Comparison of ENCODE assay signal across 10 cellular contexts in the genomic region with DNA sequence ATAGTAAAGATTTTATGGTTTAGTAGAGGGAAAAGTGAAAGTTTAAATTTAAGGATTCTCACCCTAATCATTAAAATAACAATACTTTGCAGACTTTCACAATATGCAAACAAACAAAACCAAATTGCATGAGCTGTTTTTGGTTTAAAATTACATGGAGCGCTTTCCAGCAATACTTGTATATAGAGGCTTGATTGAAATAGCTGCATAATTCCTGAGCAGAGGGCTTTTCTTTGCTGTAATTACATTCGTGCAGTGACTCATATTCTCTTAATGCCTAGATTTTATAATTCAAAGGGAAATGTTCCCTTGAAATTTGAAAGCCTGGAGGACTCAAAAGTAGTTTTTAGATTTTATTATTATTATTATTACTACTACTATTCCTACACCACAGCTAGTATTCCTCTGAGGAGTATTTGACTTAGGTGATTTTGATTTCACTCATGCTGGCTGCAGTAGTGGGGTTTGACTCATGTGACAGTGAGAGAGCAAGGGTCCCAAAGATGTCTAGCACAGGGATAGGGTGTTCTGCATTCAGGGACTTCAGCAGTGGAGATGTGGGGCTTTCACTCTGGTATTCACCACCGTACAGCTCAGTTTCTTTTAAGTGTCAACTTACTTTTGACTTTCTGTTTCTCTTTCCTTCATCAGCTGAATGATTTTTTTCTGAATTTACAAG.
DNase-seq lines count a peak whose midpoint lies in the region; ATAC-seq, FAIRE-seq and TF ChIP-seq lines count a peak whose summit lies in the region.
"Had no signal": no experiment of that assay in that cellular context is flagged by ENCODE, and none has a peak within 500 bp of the region (broad histone marks: within the 10 kb centered on the region; RNA-seq: fewer than 3 reads in every experiment).

No MANE protein-coding gene starts in this region.

- H3K14ac ChIP-seq in H1 (ENCODE audit: insufficient read length): no peak overlapping the region

- no peak overlapping the region for H4K8ac ChIP-seq in H1 (ENCODE audit: extremely low read depth, insufficient read depth, low read length)

- H2BK20ac ChIP-seq in H1 (ENCODE audit: low read length): no peak overlapping the region

- H3K23ac ChIP-seq in H1 (ENCODE audit: insufficient read length): no peak overlapping the region

- no peaks in the 10 kb centered on the region; the same call in 1 of the 2 replicates for H3K23me2 ChIP-seq in H1 (ENCODE audit: low read depth, low read length)

- H3K4ac ChIP-seq in H1 (replicated peaks; ENCODE audit: insufficient read length, low read depth, low read length): peak overlapping the region; percentile 51

- no peak overlapping the region for H4K5ac ChIP-seq in H1 (ENCODE audit: insufficient read length, low read depth, low read length)

- H3K4me1 Mint-ChIP-seq in activated CD4-positive, alpha-beta T cell treated with anti-CD3 and anti-CD28 coated beads, Interleukin-2, amount 10 ng/mL, durations not matched to agents 24 days and 14 days: no peaks in the 10 kb centered on the region

- H4K91ac ChIP-seq in H1 (replicated peaks; ENCODE audit: insufficient read length, low read length): no peak overlapping the region

- no peak overlapping the region for H2AFZ ChIP-seq in H1 (ENCODE audit: low read length)

- peaks cover under 1 to 7% of the 10 kb centered on the region in 2 experiments for H3K9me3 ChIP-seq in H1 (ENCODE audit: insufficient read depth in 2 of 2, low read depth in 1 of 2, low read length in 1 of 2)

- H2BK5ac ChIP-seq in H1 (ENCODE audit: low read depth, low read length): no peak overlapping the region

- H4K20me1 ChIP-seq in H1 (replicated peaks in 1 of 2; ENCODE audit: control insufficient read depth in 1 of 2, insufficient read depth in 2 of 2, low read length in 2 of 2): no peaks in the 10 kb centered on the region

- H2BK120ac ChIP-seq in H1 (replicated peaks; ENCODE audit: low read depth, low read length): no peak overlapping the region

- no peak for TF ChIP-seq EP300 in H1 (IDR thresholded peaks at IDR 0.05; ENCODE audit: borderline replicate concordance in 1 of 2, low read depth in 2 of 2, low read length in 2 of 2)

- no peak overlapping the region for H3K27ac Mint-ChIP-seq in activated CD4-positive, alpha-beta T cell treated with anti-CD3 and anti-CD28 coated beads, Interleukin-2, amount 10 ng/mL, durations not matched to agents 24 days and 14 days

- ATAC-seq in GM18873 (IDR thresholded peaks at IDR 0.05; ENCODE audit: low FRiP score, unreplicated experiment): peak; percentile 83
- ATAC-seq in GM21528 (IDR thresholded peaks at IDR 0.05; ENCODE audit: low FRiP score, unreplicated experiment): peak; percentile 74
- ATAC-seq in HG03066 (IDR thresholded peaks at IDR 0.05; ENCODE audit: low read depth, unreplicated experiment): peak; percentile 89

- in situ Hi-C loops in brain microvascular endothelial cell (cut with HindIII; ENCODE audit: low pct_ligation_motif_present, low sequenced_read_pairs): no loop called here

- H3K4me1 ChIP-seq in H1 (replicated peaks in 1 of 4; ENCODE audit: control insufficient read depth in 3 of 4, insufficient read depth in 4 of 4, low read length in 3 of 4): peaks cover 0 to 3% (median 0%) of the 10 kb centered on the region in 4 experiments; a peak in 2 of 7 replicates
- H3K4me1 ChIP-seq: tibial artery had no signal

- no peak overlapping the region for H2BK12ac ChIP-seq in H1 (ENCODE audit: low read depth, low read length)

- TF ChIP-seq CTCF in H1 (IDR thresholded peaks at IDR 0.05; ENCODE audit: control extremely low read depth in 1 of 3, insufficient read depth in 1 of 3, low read depth in 1 of 3, low read length in 3 of 3) (no peak), brain microvascular endothelial cell (IDR thresholded peaks at IDR 0.05; ENCODE audit: low read depth, low read length, missing control alignments) (no peak)

- CTCF ChIA-PET in H1 (lab: Charles Lee; ENCODE audit: partially characterized antibody): interaction anchor here (0.9 to 1.6 kb wide), 2 partner anchors 10 to 146 kb away, joined by 3 to 4 read pairs; no protein-coding TSS in a partner anchor

- H3K27me3 ChIP-seq in H1 (replicated peaks in 1 of 4; ENCODE audit: control insufficient read depth in 3 of 4, extremely low read depth in 1 of 4, insufficient read depth in 3 of 4, low read length in 3 of 4) (no peaks in the 10 kb centered on the region), brain microvascular endothelial cell (replicated peaks) (no peaks in the 10 kb centered on the region)
- H3K27me3 ChIP-seq: tibial artery had no signal

- H3K9ac ChIP-seq in H1 (replicated peaks in 1 of 4; ENCODE audit: extremely low read depth in 1 of 4, low read depth in 3 of 4, low read length in 3 of 4): peak overlapping the region in 1 of 4 experiments; percentile 27; a peak in 1 of 7 replicates

- no peaks in the 10 kb centered on the region for H3K36me3 Mint-ChIP-seq in activated CD4-positive, alpha-beta T cell treated with anti-CD3 and anti-CD28 coated beads, Interleukin-2, amount 10 ng/mL, durations not matched to agents 24 days and 14 days (ENCODE audit: low read depth)

- no peak overlapping the region for H3K4me3 Mint-ChIP-seq in activated CD4-positive, alpha-beta T cell treated with anti-CD3 and anti-CD28 coated beads, Interleukin-2, amount 10 ng/mL, durations not matched to agents 24 days and 14 days
- H3K4me3 Mint-ChIP-seq: brain had no signal

- no peak overlapping the region for H3K4me2 ChIP-seq in H1 (ENCODE audit: insufficient read depth in 1 of 2, low read depth in 2 of 2, low read length in 2 of 2)

- no peak overlapping the region for H3K56ac ChIP-seq in H1 (replicated peaks; ENCODE audit: insufficient read length, low read depth, low read length)

- H3K27ac ChIP-seq in H1 (ENCODE audit: low read depth, low read length) (no peak overlapping the region), brain microvascular endothelial cell (no peak overlapping the region)
- H3K27ac ChIP-seq: tibial artery had no signal

- no peak for FAIRE-seq in H1 (lab: Jason Lieb, UNC)

- intact Hi-C loops in activated CD4-positive, alpha-beta T cell treated with anti-CD3 and anti-CD28 coated beads, Interleukin-2, amount 10 ng/mL, durations not matched to agents 24 days and 14 days (cut with micrococcal nuclease): no loop called here

- H3K4me3 ChIP-seq in H1 (ENCODE audit: extremely low read depth in 1 of 4, insufficient read depth in 2 of 4, low read depth in 3 of 4, low read length in 4 of 4): no peak overlapping the region
- no peak overlapping the region for H3K4me3 ChIP-seq in brain microvascular endothelial cell (ENCODE audit: low read depth, low read length)
- H3K4me3 ChIP-seq: tibial artery had no signal

- DNase-seq in H1 (ENCODE audit: low read depth in 1 of 2, low spot score in 2 of 2) (no peak), CD1c-positive myeloid dendritic cell (ENCODE audit: extremely low spot score) (no peak), brain microvascular endothelial cell (no peak)
- no peak for DNase-seq in activated CD4-positive, alpha-beta T cell treated with anti-CD3 and anti-CD28 coated beads, Interleukin-2, amount 10 ng/mL, durations not matched to agents 24 days and 14 days
- DNase-seq: NCI-H2081 treated with DMSO at 0.1 percent for 48 hours, tibial artery had no signal

- no peak for TF ChIP-seq POLR2A in H1 (IDR thresholded peaks at IDR 0.05; ENCODE audit: control extremely low read depth in 1 of 2, low read depth in 2 of 2, low read length in 2 of 2)

- no peaks in the 10 kb centered on the region for H3K79me2 ChIP-seq in H1 (ENCODE audit: control insufficient read depth in 1 of 2, insufficient read depth in 2 of 2, low read length in 2 of 2)

- TF ChIP-seq RAD21 in H1 (IDR thresholded peaks at IDR 0.05 in 1 of 2, conservative IDR thresholded peaks at IDR 0.05 in 1 of 2; ENCODE audit: low read depth in 2 of 2, low read length in 2 of 2): no peak

- peaks cover 0 to 5% (median 1%) of the 10 kb centered on the region in 4 experiments; a peak in 2 of 8 replicates for H3K36me3 ChIP-seq in H1 (ENCODE audit: control insufficient read depth in 2 of 4, insufficient read depth in 4 of 4, low read length in 3 of 4)
- no peaks in the 10 kb centered on the region for H3K36me3 ChIP-seq in brain microvascular endothelial cell (replicated peaks)
- H3K36me3 ChIP-seq: tibial artery had no signal

- no peak overlapping the region for H3K18ac ChIP-seq in H1 (ENCODE audit: extremely low read depth, low read length)

- WGBS in H1 (ENCODE audit: extremely low coverage in 1 of 2, insufficient coverage in 1 of 2, insufficient read length in 1 of 2, insufficient replicate concordance in 2 of 2, low coverage in 1 of 2, low lambda C conversion rate in 2 of 2, missing lambda C conversion rate in 1 of 2), 2 experiments: 66% methylated on average over 3 of the region's 3 CpGs; no CpG with 5 or more reads in 1 of the 2 experiments

- no peaks in the 10 kb centered on the region for H3K9me3 Mint-ChIP-seq in activated CD4-positive, alpha-beta T cell treated with anti-CD3 and anti-CD28 coated beads, Interleukin-2, amount 10 ng/mL, durations not matched to agents 24 days and 14 days

- H2BK15ac ChIP-seq in H1 (ENCODE audit: low read length): no peak overlapping the region

- peaks cover 2% of the 10 kb centered on the region for H3K27me3 Mint-ChIP-seq in activated CD4-positive, alpha-beta T cell treated with anti-CD3 and anti-CD28 coated beads, Interleukin-2, amount 10 ng/mL, durations not matched to agents 24 days and 14 days
- H3K27me3 Mint-ChIP-seq: brain had no signal

- POLR2A ChIA-PET in H1 (lab: Charles Lee; ENCODE audit: partially characterized antibody): no interaction called here

- no peak overlapping the region for H2AK5ac ChIP-seq in H1 (ENCODE audit: low read depth, low read length)

- no peaks in the 10 kb centered on the region for H3K79me1 ChIP-seq in H1 (ENCODE audit: low read depth, low read length)

TF ChIP-seq in H1, 55 proteins besides CTCF, POLR2A, EP300 and RAD21 (continues in another document):
- TF ChIP-seq SP4 (IDR thresholded peaks at IDR 0.05; ENCODE audit: low read length) (no peak), NRF1 (IDR thresholded peaks at IDR 0.05; ENCODE audit: low read depth, low read length) (no peak), CHD2 (IDR thresholded peaks at IDR 0.05; ENCODE audit: low read length) (no peak), CBX5 (IDR thresholded peaks at IDR 0.05; ENCODE audit: low read depth, low read length) (no peak), CREB1 (IDR thresholded peaks at IDR 0.05) (no peak), YY1 (IDR thresholded peaks at IDR 0.05; ENCODE audit: low read depth, low read length) (no peak), SIN3A (conservative IDR thresholded peaks at IDR 0.05 in 1 of 2, IDR thresholded peaks at IDR 0.05 in 1 of 2; ENCODE audit: low read depth in 1 of 2, low read length in 2 of 2) (no peak), JUND (IDR thresholded peaks at IDR 0.05; ENCODE audit: low read length) (no peak), TBP (IDR thresholded peaks at IDR 0.05; ENCODE audit: low read depth, low read length) (no peak), POLR2AphosphoS5 (IDR thresholded peaks at IDR 0.05; ENCODE audit: low read depth, low read length) (no peak)
- TF ChIP-seq, protein P1, sequence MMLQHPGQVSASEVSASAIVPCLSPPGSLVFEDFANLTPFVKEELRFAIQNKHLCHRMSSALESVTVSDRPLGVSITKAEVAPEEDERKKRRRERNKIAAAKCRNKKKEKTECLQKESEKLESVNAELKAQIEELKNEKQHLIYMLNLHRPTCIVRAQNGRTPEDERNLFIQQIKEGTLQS (IDR thresholded peaks at IDR 0.05; ENCODE audit: insufficient read depth, low read depth, low read length): no peak
